ENCODE assay signal across 28 cellular contexts in genomic region chr6:53455678-53456077, GRCh38.
"Had no signal": no experiment of that assay in that cellular context is flagged by ENCODE, and none has a peak within 500 bp of the region (broad histone marks: within the 10 kb centered on the region; RNA-seq: fewer than 3 reads in every experiment).

No MANE protein-coding gene starts in this region.

- ATAC-seq: effector memory CD8-positive, alpha-beta T cell; esophagus mucosa; foreskin keratinocyte; gastrocnemius medialis; gastroesophageal sphincter; heart left ventricle; heart right ventricle had no signal

- FAIRE-seq: colon, endometrium, endothelial cell of umbilical vein, frontal cortex had no signal

- H3K36me3 ChIP-seq: colonic mucosa, esophagus muscularis mucosa, esophagus squamous epithelium, gastrocnemius medialis, gastroesophageal sphincter, heart left ventricle, heart right ventricle had no signal

- H3K27me3 ChIP-seq: colonic mucosa, dorsolateral prefrontal cortex, esophagus muscularis mucosa, gastrocnemius medialis, gastroesophageal sphincter, heart left ventricle, heart right ventricle had no signal

- H3K27ac ChIP-seq: colonic mucosa, coronary artery, dorsolateral prefrontal cortex, epithelial cell of prostate, esophagus muscularis mucosa, esophagus squamous epithelium, foreskin keratinocyte, gastrocnemius medialis, gastroesophageal sphincter, heart left ventricle, heart right ventricle had no signal

- H3K4me3 ChIP-seq: colonic mucosa, coronary artery, dorsolateral prefrontal cortex, esophagus muscularis mucosa, esophagus squamous epithelium, gastrocnemius medialis, gastroesophageal sphincter, heart left ventricle, heart right ventricle had no signal

- H3K4me1 ChIP-seq: colonic mucosa, esophagus muscularis mucosa, esophagus squamous epithelium, foreskin keratinocyte, gastrocnemius medialis, gastroesophageal sphincter had no signal

- DNase-seq: colonic mucosa; cortex of kidney; dermis blood vessel endothelial cell; dorsolateral prefrontal cortex; effector CD4-positive, alpha-beta T cell; effector CD8-positive, alpha-beta T cell; effector memory CD4-positive, alpha-beta T cell; effector memory CD8-positive, alpha-beta T cell; endodermal cell; erythroblast; esophagus squamous epithelium; foreskin fibroblast; foreskin keratinocyte; foreskin melanocyte; gastrocnemius medialis; glutamatergic neuron; head of caudate nucleus; heart left ventricle; heart right ventricle had no signal

- H3K9me3 ChIP-seq: colonic mucosa, esophagus muscularis mucosa, esophagus squamous epithelium, gastrocnemius medialis had no signal
